Comparison of ENCODE assay signal across 21 cellular contexts in genomic region chrX:123169247-123169901, GRCh38. TPM values are rescaled to one million over a fixed set of nuclear protein-coding genes. Genes with fewer than 3 reads are reported as not detected.
DNase-seq lines count a peak whose midpoint lies in the region; TF ChIP-seq lines count a peak whose summit lies in the region.
"Had no signal": no experiment of that assay in that cellular context is flagged by ENCODE, and none has a peak within 500 bp of the region (broad histone marks: within the 10 kb centered on the region; RNA-seq: fewer than 3 reads in every experiment).

No MANE protein-coding gene starts in this region.

- no peaks in the 10 kb centered on the region for H4K20me1 ChIP-seq in GM23248 (ENCODE audit: insufficient read depth)

- H3K9me2 ChIP-seq in GM23248 (ENCODE audit: insufficient read depth) = no peaks in the 10 kb centered on the region

- peak overlapping the region; percentile 39; the same call in 1 of the 2 replicates for H3K27ac ChIP-seq in ACC112 (ENCODE audit: low read depth, low read length)
- peak overlapping the region; percentile 35; the same call in 1 of the 2 replicates for H3K27ac ChIP-seq in GM23248
- H3K27ac ChIP-seq: heart left ventricle, psoas muscle, spleen, testis had no signal

- H3K27me3 Mint-ChIP-seq in endothelial cell (ENCODE audit: unreplicated experiment) = no peaks in the 10 kb centered on the region

- peaks cover 10% of the 10 kb centered on the region for H3K4me1 ChIP-seq in ACC112 (ENCODE audit: control insufficient read depth, insufficient read depth, low read length, unreplicated experiment)
- H3K4me1 ChIP-seq in GM23248 (ENCODE audit: insufficient read depth) = peaks cover 15% of the 10 kb centered on the region; the same call in 1 of the 2 replicates
- H3K4me1 ChIP-seq: heart left ventricle, psoas muscle, spleen, testis had no signal

- DNase-seq in GM23248 (peak; percentile 57), SW480 (ENCODE audit: low spot score) (peak; percentile 1), kidney epithelial cell (ENCODE audit: low read depth) (peak; percentile 38), GM20000 (ENCODE audit: low spot score) (no peak), HK-2 (ENCODE audit: unreplicated experiment) (no peak), iPS-NIHi7 (ENCODE audit: extremely low spot score) (no peak), endothelial cell (ENCODE audit: low spot score) (no peak)
- DNase-seq: heart left ventricle, islet precursor cell, MG63, NCI-H146, NCI-H2171 treated with DMSO at 0.1 percent for 48 hours, NCI-H774, nephron progenitor cell, psoas muscle, spleen, testis had no signal

- H3K9me3 ChIP-seq in GM23248 (ENCODE audit: low read depth) = no peaks in the 10 kb centered on the region
- H3K9me3 ChIP-seq: heart left ventricle, MG63, testis had no signal

- H3K4me2 ChIP-seq in GM23248 (ENCODE audit: unreplicated experiment) = no peak overlapping the region

- in situ Hi-C loops in GM23248 (cut with MboI) = no loop called here

- no peaks in the 10 kb centered on the region for H3K9me3 Mint-ChIP-seq in endothelial cell (ENCODE audit: unreplicated experiment)

- no peaks in the 10 kb centered on the region for H3K36me3 Mint-ChIP-seq in endothelial cell (ENCODE audit: low read depth, unreplicated experiment)
- H3K36me3 Mint-ChIP-seq: CD14-positive monocyte had no signal

- peaks cover 2% of the 10 kb centered on the region for H3K4me1 Mint-ChIP-seq in endothelial cell (ENCODE audit: unreplicated experiment)
- H3K4me1 Mint-ChIP-seq: CD14-positive monocyte had no signal

- H3K9ac ChIP-seq in GM23248 = no peak overlapping the region

- no peak for TF ChIP-seq CTCF in kidney epithelial cell (IDR thresholded peaks at IDR 0.05; ENCODE audit: insufficient read depth, low read length, poor library complexity, severe bottlenecking)
- TF ChIP-seq CTCF in GM20000 (IDR thresholded peaks at IDR 0.05; ENCODE audit: extremely low read depth, missing control alignments) = no peak
- TF ChIP-seq CTCF in endothelial cell (IDR thresholded peaks at IDR 0.05; ENCODE audit: unreplicated experiment) = no peak

- 0 to 2% methylated on average over 2 of the region's 2 CpGs for WGBS in GM23248 (ENCODE audit: low coverage in 1 of 2, low lambda C conversion rate in 2 of 2, missing lambda C conversion rate in 2 of 2), 2 experiments

- H3F3A ChIP-seq in GM23248 (ENCODE audit: insufficient read depth) = peaks cover 31% of the 10 kb centered on the region

- H3K4me3 ChIP-seq in ACC112 (ENCODE audit: low read depth, low read length) (no peak overlapping the region), GM23248 (no peak overlapping the region), kidney epithelial cell (ENCODE audit: low read depth, low read length) (no peak overlapping the region)
- H3K4me3 ChIP-seq: heart left ventricle, MG63, psoas muscle, spleen, testis had no signal

- H3K79me2 ChIP-seq in ACC112 (ENCODE audit: control insufficient read depth, insufficient read depth, low read length, unreplicated experiment) (no peaks in the 10 kb centered on the region), GM23248 (ENCODE audit: insufficient read depth) (no peaks in the 10 kb centered on the region)

- H3K36me3 ChIP-seq in ACC112 (ENCODE audit: insufficient read depth, low read length) (no peaks in the 10 kb centered on the region), GM23248 (ENCODE audit: low read depth) (no peaks in the 10 kb centered on the region), kidney epithelial cell (ENCODE audit: control insufficient read depth, insufficient read depth, low read length) (no peaks in the 10 kb centered on the region)
- H3K36me3 ChIP-seq: heart left ventricle, MG63, spleen had no signal

- H3K27me3 ChIP-seq in ACC112 (ENCODE audit: insufficient read depth, low read length) = no peaks in the 10 kb centered on the region
- no peaks in the 10 kb centered on the region for H3K27me3 ChIP-seq in GM23248 (replicated peaks; ENCODE audit: insufficient read depth)
- H3K27me3 ChIP-seq in kidney epithelial cell (ENCODE audit: control insufficient read depth, insufficient read depth, low read length) = no peaks in the 10 kb centered on the region
- H3K27me3 ChIP-seq: heart left ventricle, MG63, spleen, testis had no signal

- peak overlapping the region; percentile 27 for H2AFZ ChIP-seq in ACC112 (ENCODE audit: low read length, unreplicated experiment)
- peak overlapping the region; percentile 41; the same call in 1 of the 2 replicates for H2AFZ ChIP-seq in GM23248

- H3K4me3 Mint-ChIP-seq in endothelial cell (ENCODE audit: unreplicated experiment) = no peak overlapping the region
- H3K4me3 Mint-ChIP-seq: CD14-positive monocyte, nephron progenitor cell had no signal

- H3K27ac Mint-ChIP-seq in endothelial cell (ENCODE audit: unreplicated experiment) = no peak overlapping the region
- H3K27ac Mint-ChIP-seq: CD14-positive monocyte, nephron progenitor cell had no signal

RNA-seq across cellular contexts. Expression of gene GRIA3, which starts 14.7 kb away (rescaled TPM):
- 36.0 TPM in 2 replicates for total RNA-seq in GM23248 (2014; rRNA removed; shearing (Covaris generic))
- polyA plus RNA-seq in GM23248 (2016; fragmentation: Nextera tagmentation; extraction: Ambion mirVana) = 46.0 and 52.4 TPM in 2 replicates
- 0.96 and 1.4 TPM in 2 replicates for total RNA-seq in kidney epithelial cell
- total RNA-seq in endothelial cell (ENCODE audit: unreplicated experiment) = 0.51 TPM
- total RNA-seq: A673; activated CD8-positive, alpha-beta memory T cell treated with anti-CD3 and anti-CD28 coated beads for 36 hours had no signal
- polyA plus RNA-seq: CD14-positive monocyte had no signal

Comparison
In these comparisons a context has a peak if more than half of its experiments do, and no peak if none do; other contexts are left out.
1. DNase-seq: peak in GM23248 (single experiment), SW480 (single experiment) and kidney epithelial cell (single experiment); none in GM20000 (single experiment), HK-2 (single experiment), iPS-NIHi7 (single experiment) and endothelial cell (single experiment).
2. RNA of gene GRIA3, which starts 14.7 kb away (total RNA-seq): 36.0 TPM in GM23248; 0.96 to 1.4 TPM in kidney epithelial cell and 0.51 TPM in endothelial cell (single experiment); every median in the first group is over 10 times any median in the second.